10 cellular contexts compared by ENCODE assay signal in the genomic region with DNA sequence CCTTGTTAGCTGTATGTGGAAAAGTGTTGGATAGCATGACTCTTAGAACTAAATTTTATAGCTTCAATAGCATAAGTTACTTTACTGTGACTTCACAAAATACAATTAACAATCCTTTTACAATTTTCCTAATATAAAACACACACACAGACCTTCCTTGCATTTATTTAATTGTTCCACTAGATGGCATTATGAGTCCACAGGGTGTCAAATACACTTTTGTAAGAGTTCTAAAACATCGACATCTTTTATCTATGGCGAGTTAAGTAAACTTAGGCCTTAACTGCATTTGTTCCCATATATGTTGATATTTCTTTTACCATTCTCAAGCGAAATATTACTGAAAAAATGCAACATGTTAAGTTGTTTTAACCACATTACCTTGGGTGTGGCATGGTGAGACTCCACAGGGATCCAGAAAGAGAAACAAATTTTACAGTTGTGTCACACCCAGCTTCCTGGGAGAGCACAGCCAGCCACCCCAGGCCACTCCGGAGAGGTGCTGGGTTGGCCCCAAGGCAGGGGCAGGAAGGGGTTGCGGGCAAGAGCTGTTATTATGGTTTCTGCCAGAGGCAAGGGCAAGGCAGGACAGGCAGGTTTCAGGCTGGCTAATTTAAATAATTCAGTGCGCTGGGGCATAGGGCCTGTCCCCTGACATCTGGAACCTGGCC.
DNase-seq lines count a peak whose midpoint lies in the region; ATAC-seq, FAIRE-seq and TF ChIP-seq lines count a peak whose summit lies in the region.
"Had no signal": no experiment of that assay in that cellular context is flagged by ENCODE, and none has a peak within 500 bp of the region (broad histone marks: within the 10 kb centered on the region; RNA-seq: fewer than 3 reads in every experiment).

No MANE protein-coding gene starts in this region.

- no peak overlapping the region for H3K4me3 ChIP-seq in H1 (ENCODE audit: extremely low read depth in 1 of 4, insufficient read depth in 2 of 4, low read depth in 3 of 4, low read length in 4 of 4)

- H3K4me1 ChIP-seq in H1 (replicated peaks in 1 of 4; ENCODE audit: control insufficient read depth in 3 of 4, insufficient read depth in 4 of 4, low read length in 3 of 4), result no peaks in the 10 kb centered on the region

- no peak overlapping the region for H2BK5ac ChIP-seq in H1 (ENCODE audit: low read depth, low read length)

- no peak overlapping the region for H3K4me3 Mint-ChIP-seq in progenitor cell of endocrine pancreas (ENCODE audit: low read depth)
- H3K4me3 Mint-ChIP-seq: stimulated activated naive CD8-positive, alpha-beta T cell treated with anti-CD3 and anti-CD28 coated beads, Interleukin-15, Interleukin-2, amounts not matched to agents 100 ng/mL and 50 ng/mL, for 24 hours had no signal

- in situ Hi-C loops in ACHN (cut with HindIII; ENCODE audit: low pct_ligation_motif_present, low pct_unique_long_range_greater_than_20kb, low sequenced_read_pairs), result no loop called here

- H3K23me2 ChIP-seq in H1 (ENCODE audit: low read depth, low read length), result no peaks in the 10 kb centered on the region

- FAIRE-seq in H1 (lab: Jason Lieb, UNC), result peak; percentile 36
- FAIRE-seq: colon had no signal

- no peak overlapping the region for H2AK5ac ChIP-seq in H1 (ENCODE audit: low read depth, low read length)

- no peak overlapping the region for H3K18ac ChIP-seq in H1 (ENCODE audit: extremely low read depth, low read length)

- no peak for TF ChIP-seq POLR2A in H1 (IDR thresholded peaks at IDR 0.05; ENCODE audit: control extremely low read depth in 1 of 2, low read depth in 2 of 2, low read length in 2 of 2)

- H3K27me3 ChIP-seq in H1 (replicated peaks in 1 of 4; ENCODE audit: control insufficient read depth in 3 of 4, extremely low read depth in 1 of 4, insufficient read depth in 3 of 4, low read length in 3 of 4), result no peaks in the 10 kb centered on the region

- H3K27ac Mint-ChIP-seq in progenitor cell of endocrine pancreas, result no peak overlapping the region
- H3K27ac Mint-ChIP-seq: stimulated activated naive CD8-positive, alpha-beta T cell treated with anti-CD3 and anti-CD28 coated beads, Interleukin-15, Interleukin-2, amounts not matched to agents 100 ng/mL and 50 ng/mL, for 24 hours had no signal

- H3K4me2 ChIP-seq in H1 (ENCODE audit: insufficient read depth in 1 of 2, low read depth in 2 of 2, low read length in 2 of 2), result no peak overlapping the region

- no peak overlapping the region for H3K4ac ChIP-seq in H1 (replicated peaks; ENCODE audit: insufficient read length, low read depth, low read length)

- no peaks in the 10 kb centered on the region for H4K20me1 ChIP-seq in H1 (replicated peaks in 1 of 2; ENCODE audit: control insufficient read depth in 1 of 2, insufficient read depth in 2 of 2, low read length in 2 of 2)

- WGBS in H1 (ENCODE audit: extremely low coverage in 1 of 2, insufficient coverage in 1 of 2, insufficient read length in 1 of 2, insufficient replicate concordance in 2 of 2, low coverage in 1 of 2, low lambda C conversion rate in 2 of 2, missing lambda C conversion rate in 1 of 2), 2 experiments, result 59% methylated on average over 6 of the region's 6 CpGs; no CpG with 5 or more reads in 1 of the 2 experiments

- ATAC-seq in GM18907 (IDR thresholded peaks at IDR 0.05; ENCODE audit: unreplicated experiment), result peak; percentile 44
- no peak for ATAC-seq in GM21737 (IDR thresholded peaks at IDR 0.05; ENCODE audit: unreplicated experiment)
- ATAC-seq in HG03108 (IDR thresholded peaks at IDR 0.05; ENCODE audit: unreplicated experiment), result no peak

- H3K4me1 Mint-ChIP-seq in progenitor cell of endocrine pancreas (ENCODE audit: low read depth), result peaks cover 2% of the 10 kb centered on the region

- no peaks in the 10 kb centered on the region for H3K79me1 ChIP-seq in H1 (ENCODE audit: low read depth, low read length)

- no peak overlapping the region for H4K5ac ChIP-seq in H1 (ENCODE audit: insufficient read length, low read depth, low read length)

- no peaks in the 10 kb centered on the region for H3K9me3 Mint-ChIP-seq in progenitor cell of endocrine pancreas (ENCODE audit: low read depth)

- no peak overlapping the region for H3K9ac ChIP-seq in H1 (replicated peaks in 1 of 4; ENCODE audit: extremely low read depth in 1 of 4, low read depth in 3 of 4, low read length in 3 of 4)

- H3K9me3 ChIP-seq in H1 (ENCODE audit: insufficient read depth in 2 of 2, low read depth in 1 of 2, low read length in 1 of 2), result no peaks in the 10 kb centered on the region

- no peak overlapping the region for H2BK20ac ChIP-seq in H1 (ENCODE audit: low read length)

- CTCF ChIA-PET in H1 (lab: Charles Lee; ENCODE audit: partially characterized antibody), result interaction anchor here (0.8 to 2.8 kb wide), 14 partner anchors 10 to 817 kb away, joined by 3 to 11 read pairs (median 4); no protein-coding TSS in a partner anchor

- H4K91ac ChIP-seq in H1 (replicated peaks; ENCODE audit: insufficient read length, low read length), result no peak overlapping the region

- no peaks in the 10 kb centered on the region for H3K36me3 ChIP-seq in H1 (ENCODE audit: control insufficient read depth in 2 of 4, insufficient read depth in 4 of 4, low read length in 3 of 4)

- H3K79me2 ChIP-seq in H1 (ENCODE audit: control insufficient read depth in 1 of 2, insufficient read depth in 2 of 2, low read length in 2 of 2), result no peaks in the 10 kb centered on the region

- TF ChIP-seq CTCF in H1 (IDR thresholded peaks at IDR 0.05; ENCODE audit: control extremely low read depth in 1 of 3, insufficient read depth in 1 of 3, low read depth in 1 of 3, low read length in 3 of 3) (peak in 2 of 3 experiments; percentile 17 to 43; a peak in 2 of 4 replicates), progenitor cell of endocrine pancreas (IDR thresholded peaks at IDR 0.05; ENCODE audit: unreplicated experiment) (peak; percentile 70)

- H3K23ac ChIP-seq in H1 (ENCODE audit: insufficient read length), result no peak overlapping the region

- no peak overlapping the region for H3K14ac ChIP-seq in H1 (ENCODE audit: insufficient read length)

- H2AFZ ChIP-seq in H1 (ENCODE audit: low read length), result no peak overlapping the region

- no peak overlapping the region for H4K8ac ChIP-seq in H1 (ENCODE audit: extremely low read depth, insufficient read depth, low read length)

- peak; percentile 68 to 78 for TF ChIP-seq RAD21 in H1 (IDR thresholded peaks at IDR 0.05 in 1 of 2, conservative IDR thresholded peaks at IDR 0.05 in 1 of 2; ENCODE audit: low read depth in 2 of 2, low read length in 2 of 2)

- no peak overlapping the region for H3K27ac ChIP-seq in H1 (ENCODE audit: low read depth, low read length)

- no peak overlapping the region for H2BK12ac ChIP-seq in H1 (ENCODE audit: low read depth, low read length)

- no peaks in the 10 kb centered on the region for H3K27me3 Mint-ChIP-seq in progenitor cell of endocrine pancreas
- H3K27me3 Mint-ChIP-seq: stimulated activated naive CD8-positive, alpha-beta T cell treated with anti-CD3 and anti-CD28 coated beads, Interleukin-15, Interleukin-2, amounts not matched to agents 100 ng/mL and 50 ng/mL, for 24 hours had no signal

- H3K36me3 Mint-ChIP-seq in progenitor cell of endocrine pancreas (ENCODE audit: insufficient read depth), result no peaks in the 10 kb centered on the region

- DNase-seq in ACHN (peak; percentile 14), NCI-H510A treated with DMSO at 0.1 percent for 48 hours (lab: John Stamatoyannopoulos, UW) (peak; percentile 82), H1 (ENCODE audit: low read depth in 1 of 2, low spot score in 2 of 2) (no peak), progenitor cell of endocrine pancreas (ENCODE audit: low spot score, unreplicated experiment) (no peak), GM19240 (ENCODE audit: insufficient read length, low spot score) (no peak)

- H2BK15ac ChIP-seq in H1 (ENCODE audit: low read length), result no peak overlapping the region

- H3K56ac ChIP-seq in H1 (replicated peaks; ENCODE audit: insufficient read length, low read depth, low read length), result no peak overlapping the region

- H2BK120ac ChIP-seq in H1 (replicated peaks; ENCODE audit: low read depth, low read length), result no peak overlapping the region

- POLR2A ChIA-PET in H1 (lab: Charles Lee; ENCODE audit: partially characterized antibody), result no interaction called here

- TF ChIP-seq EP300 in H1 (IDR thresholded peaks at IDR 0.05; ENCODE audit: borderline replicate concordance in 1 of 2, low read depth in 2 of 2, low read length in 2 of 2), result no peak

TF ChIP-seq in H1, 55 proteins besides CTCF, POLR2A, EP300 and RAD21:
- TF ChIP-seq YY1 (IDR thresholded peaks at IDR 0.05; ENCODE audit: low read depth, low read length) (no peak), SUZ12 (IDR thresholded peaks at IDR 0.05; ENCODE audit: low read length) (no peak), SIX5 (IDR thresholded peaks at IDR 0.05; ENCODE audit: low read depth, low read length) (no peak), TCF12 (IDR thresholded peaks at IDR 0.05; ENCODE audit: low read depth, low read length) (no peak), RBBP5 (IDR thresholded peaks at IDR 0.05; ENCODE audit: borderline replicate concordance, low read depth, low read length) (no peak), SIN3A (conservative IDR thresholded peaks at IDR 0.05 in 1 of 2, IDR thresholded peaks at IDR 0.05 in 1 of 2; ENCODE audit: low read depth in 1 of 2, low read length in 2 of 2) (no peak), SIRT6 (IDR thresholded peaks at IDR 0.05; ENCODE audit: low read length) (no peak), TBP (IDR thresholded peaks at IDR 0.05; ENCODE audit: low read depth, low read length) (no peak), CBX5 (IDR thresholded peaks at IDR 0.05; ENCODE audit: low read depth, low read length) (no peak)

Comparison
In these comparisons a context has a peak if more than half of its experiments do, and no peak if none do; other contexts are left out.
1. DNase-seq: peak in ACHN (single experiment) and NCI-H510A treated with DMSO at 0.1 percent for 48 hours (single experiment); none in H1 (0 of 2), progenitor cell of endocrine pancreas (single experiment) and GM19240 (single experiment).